ENCODE assay signal across 32 cellular contexts in the genomic region with DNA sequence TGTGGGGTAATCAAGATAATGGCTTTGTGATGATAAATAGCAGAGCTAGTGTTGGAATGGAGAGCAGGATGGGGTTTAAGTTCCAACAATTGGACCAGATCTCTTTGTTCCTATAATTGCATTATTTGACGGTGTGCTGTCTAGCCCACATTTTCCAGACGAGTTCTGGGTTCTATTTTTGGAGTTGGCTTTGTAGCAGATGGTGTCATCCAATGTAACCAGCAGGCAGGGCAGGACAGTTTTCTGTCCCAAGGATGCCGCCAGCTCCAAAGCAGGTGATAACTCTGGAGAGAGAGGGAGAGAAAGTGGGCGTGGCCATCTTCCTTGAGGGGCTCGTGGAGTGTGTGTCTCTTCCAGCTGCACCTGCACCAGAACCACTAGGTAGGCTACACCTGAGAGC.
"Had no signal": no experiment of that assay in that cellular context is flagged by ENCODE, and none has a peak within 500 bp of the region (broad histone marks: within the 10 kb centered on the region; RNA-seq: fewer than 3 reads in every experiment).

No MANE protein-coding gene starts in this region.

- H2AFZ ChIP-seq: PC-9 had no signal

- H3K36me3 ChIP-seq: SJSA1 had no signal

- H3K9me3 ChIP-seq: SJSA1 had no signal

- H3K27ac ChIP-seq: PC-9, RWPE1, SJSA1, SK-N-MC had no signal

- H3K36me3 Mint-ChIP-seq: T-cell had no signal

- H3K4me1 ChIP-seq: SJSA1 had no signal

- ATAC-seq: K562, Panc1, Right ventricle myocardium inferior, SK-N-SH treated with all-trans-retinoic acid at 6 μM for 48 hours, T-cell had no signal

- H3K4me2 ChIP-seq: PC-9 had no signal

- H3K27ac Mint-ChIP-seq: T-cell had no signal

- H3K4me3 Mint-ChIP-seq: T-cell had no signal

- DNase-seq: Kasumi-1, KG1, MM.1S, MV-4-11, NCI-H1092, NCI-H1105, NCI-H1417 treated with DMSO at 0.1 percent for 48 hours, NCI-H146, NCI-H1694, NCI-H187, NCI-H1930, NCI-H2029 treated with DMSO at 0.1 percent for 48 hours, NCI-H2081 treated with DMSO at 0.1 percent for 48 hours, NCI-H2107, NCI-H2171, NCI-H226, NCI-H446 treated with DMSO at 0.1 percent for 48 hours, NCI-H510A, NCI-H524, NCI-H526, NCI-H69, NCI-H748 treated with DMSO at 0.1 percent for 48 hours, PC-9, SHP77 treated with DMSO at 0.1 percent for 48 hours, T-cell had no signal

- H3K27me3 Mint-ChIP-seq: T-cell had no signal

- H3K27me3 ChIP-seq: SJSA1 had no signal

- H3K4me3 ChIP-seq: K562, PC-9, SJSA1, SK-N-MC had no signal

- H3K4me1 Mint-ChIP-seq: T-cell had no signal
